ENCODE assay signal across 1 cellular context in the genomic region with DNA sequence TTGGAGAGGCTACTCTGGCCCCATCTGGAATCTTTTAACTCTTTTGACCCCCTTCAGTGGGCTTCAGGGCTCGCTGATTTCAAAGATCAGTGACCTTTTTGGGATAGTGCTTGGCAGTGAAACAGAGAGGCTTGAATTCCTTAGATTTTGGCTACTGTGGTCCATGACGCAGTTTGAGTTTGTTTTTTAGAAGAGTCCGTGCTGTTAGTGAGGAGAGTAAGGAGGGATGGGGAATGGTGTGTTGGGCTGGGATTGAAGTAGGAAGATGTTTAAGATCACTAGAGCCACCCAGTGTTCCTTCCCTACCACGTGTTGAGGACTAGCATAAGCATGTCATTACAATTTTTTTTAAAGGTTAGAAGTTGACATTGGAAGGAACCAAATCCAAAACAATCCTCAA.
TF ChIP-seq lines count a peak whose summit lies in the region.

No MANE protein-coding gene starts in this region.

TF ChIP-seq in HepG2, 621 proteins besides CTCF, POLR2A, EP300 and RAD21:
- no peak for TF ChIP-seq ZNF850 (CRISPR knock-in tag; conservative IDR thresholded peaks at IDR 0.05)
- TF ChIP-seq, protein P1, sequence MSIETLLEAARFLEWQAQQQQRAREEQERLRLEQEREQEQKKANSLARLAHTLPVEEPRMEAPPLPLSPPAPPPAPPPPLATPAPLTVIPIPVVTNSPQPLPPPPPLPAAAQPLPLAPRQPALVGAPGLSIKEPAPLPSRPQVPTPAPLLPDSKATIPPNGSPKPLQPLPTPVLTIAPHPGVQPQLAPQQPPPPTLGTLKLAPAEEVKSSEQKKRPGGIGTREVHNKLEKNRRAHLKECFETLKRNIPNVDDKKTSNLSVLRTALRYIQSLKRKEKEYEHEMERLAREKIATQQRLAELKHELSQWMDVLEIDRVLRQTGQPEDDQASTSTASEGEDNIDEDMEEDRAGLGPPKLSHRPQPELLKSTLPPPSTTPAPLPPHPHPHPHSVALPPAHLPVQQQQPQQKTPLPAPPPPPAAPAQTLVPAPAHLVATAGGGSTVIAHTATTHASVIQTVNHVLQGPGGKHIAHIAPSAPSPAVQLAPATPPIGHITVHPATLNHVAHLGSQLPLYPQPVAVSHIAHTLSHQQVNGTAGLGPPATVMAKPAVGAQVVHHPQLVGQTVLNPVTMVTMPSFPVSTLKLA (IDR thresholded peaks at IDR 0.05) = peak; percentile 86
